ENCODE assay signal across 1 cellular context in the genomic region with DNA sequence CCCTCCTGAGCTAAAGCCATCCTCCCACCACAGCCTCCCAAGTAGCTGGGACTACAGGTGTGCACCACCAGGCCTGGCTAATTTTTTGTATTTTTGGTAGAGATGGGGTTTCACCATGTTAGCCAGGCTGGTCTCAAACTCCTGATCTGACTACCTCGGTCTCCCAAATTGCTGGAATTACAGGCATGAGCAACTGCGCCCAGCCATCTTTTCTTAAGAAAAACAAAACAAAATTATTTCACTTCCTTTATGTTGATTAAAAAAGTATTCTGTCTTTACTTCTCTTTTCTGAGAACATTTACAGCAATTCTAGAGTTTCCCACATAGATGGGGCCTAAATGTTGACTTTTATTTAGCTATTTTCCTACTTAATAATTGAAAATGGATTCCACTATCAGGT. TPM values are rescaled to one million over a fixed set of nuclear protein-coding genes. Genes with fewer than 3 reads are reported as not detected.
"Had no signal": no experiment of that assay in that cellular context is flagged by ENCODE, and none has a peak within 500 bp of the region (broad histone marks: within the 10 kb centered on the region; RNA-seq: fewer than 3 reads in every experiment).

No MANE protein-coding gene starts in this region.

RNA-seq across cellular contexts. Expression of a gene that starts 36.4 kb away (rescaled TPM):
- polyA plus RNA-seq: naive thymus-derived CD4-positive, alpha-beta T cell had no signal
